13 cellular contexts compared by ENCODE assay signal in the genomic region with DNA sequence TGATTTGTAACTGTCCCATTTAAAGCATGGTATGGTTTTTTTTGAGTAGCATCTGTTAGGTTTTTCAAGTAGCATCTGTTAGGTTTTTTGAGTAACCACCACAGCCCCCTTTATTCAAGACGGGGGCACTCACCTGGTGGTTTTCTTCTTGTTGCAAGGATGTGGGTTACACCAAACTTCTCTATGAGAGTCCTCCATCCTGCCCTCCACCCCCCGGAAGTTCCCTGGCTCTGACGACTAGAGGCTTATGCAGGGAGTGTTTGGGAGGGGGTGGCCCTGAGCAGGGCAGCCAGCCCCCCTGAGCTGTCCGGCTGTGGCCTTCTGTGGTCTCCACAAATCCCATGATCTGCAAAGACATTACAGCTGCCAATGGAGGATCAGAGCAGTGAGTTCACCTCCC. TPM values are rescaled to one million over a fixed set of nuclear protein-coding genes. Genes with fewer than 3 reads are reported as not detected.
DNase-seq lines count a peak whose midpoint lies in the region; ATAC-seq and TF ChIP-seq lines count a peak whose summit lies in the region.
"Had no signal": no experiment of that assay in that cellular context is flagged by ENCODE, and none has a peak within 500 bp of the region (broad histone marks: within the 10 kb centered on the region; RNA-seq: fewer than 3 reads in every experiment).

No MANE protein-coding gene starts in this region.

- intact Hi-C loops in Calu3 (cut with micrococcal nuclease; ENCODE audit: unreplicated experiment): loop anchor here (5.0 kb wide), 1 partner anchor 37 kb away; the partner anchor contains the start of gene MTCL1

- BruUV-seq in Calu3 (replicated peaks; lab: Mats Ljungman, UMichigan): no TSS peak

- H3K4me2 ChIP-seq in BLaER1 treated with 17β-estradiol and CSF1 and Interleukin-3, amounts not matched to agents 10 nM and 100 nM: peak overlapping the region; percentile 60 to 87 (median 75)
- H3K4me2 ChIP-seq in fibroblast of lung (ENCODE audit: extremely low read depth, insufficient read depth, low read length): no peak overlapping the region

- H4K20me1 ChIP-seq in BLaER1 treated with 17β-estradiol and CSF1 and Interleukin-3, amounts not matched to agents 10 nM and 100 nM: peaks cover 0 to 32% (median 0%) of the 10 kb centered on the region in 11 experiments; a peak in 2 of 22 replicates
- H4K20me1 ChIP-seq in fibroblast of lung (ENCODE audit: control insufficient read depth, extremely low read depth, insufficient read depth, low read length): no peaks in the 10 kb centered on the region

- no peaks in the 10 kb centered on the region for H3K9me3 Mint-ChIP-seq in Calu3 (ENCODE audit: low read depth, unreplicated experiment)
- no peaks in the 10 kb centered on the region for H3K9me3 Mint-ChIP-seq in WTC11
- H3K9me3 Mint-ChIP-seq: nephron had no signal

- H3K4me1 Mint-ChIP-seq in Calu3 (ENCODE audit: low read depth, unreplicated experiment) (peaks cover 60% of the 10 kb centered on the region), WTC11 (peaks cover 4% of the 10 kb centered on the region)
- H3K4me1 Mint-ChIP-seq: nephron had no signal

- ATAC-seq in WTC11 (no peak), HG03565 (IDR thresholded peaks at IDR 0.05; ENCODE audit: unreplicated experiment) (no peak)

- peak overlapping the region in 9 of 11 experiments; percentile 50 to 77 (median 71); a peak in 18 of 22 replicates for H3K27ac ChIP-seq in BLaER1 treated with 17β-estradiol and CSF1 and Interleukin-3, amounts not matched to agents 10 nM and 100 nM
- H3K27ac ChIP-seq in fibroblast of lung (ENCODE audit: insufficient read depth, low read length): peak overlapping the region; percentile 48
- H3K27ac ChIP-seq: right atrium auricular region had no signal

- peaks cover 25 to 35% (median 32%) of the 10 kb centered on the region in 11 experiments for H3K9me3 ChIP-seq in BLaER1 treated with 17β-estradiol and CSF1 and Interleukin-3, amounts not matched to agents 10 nM and 100 nM (replicated peaks in 1 of 11)
- no peaks in the 10 kb centered on the region for H3K9me3 ChIP-seq in fibroblast of lung (ENCODE audit: control insufficient read depth, insufficient read depth, low read depth, low read length)
- H3K9me3 ChIP-seq: right atrium auricular region had no signal

- H3K4me3 Mint-ChIP-seq in Calu3 (ENCODE audit: low read depth, unreplicated experiment) (no peak overlapping the region), WTC11 (no peak overlapping the region)
- H3K4me3 Mint-ChIP-seq: nephron had no signal

- CTCF ChIA-PET in Calu3 (lab: Charles Lee): no interaction called here
- CTCF ChIA-PET in WTC11 (lab: Charles Lee): no interaction called here

- H3K27me3 ChIP-seq in BLaER1 treated with 17β-estradiol and CSF1 and Interleukin-3, amounts not matched to agents 10 nM and 100 nM: no peaks in the 10 kb centered on the region
- H3K27me3 ChIP-seq in fibroblast of lung (ENCODE audit: control insufficient read depth, insufficient read depth, low read length): no peaks in the 10 kb centered on the region
- H3K27me3 ChIP-seq: right atrium auricular region had no signal

- no peaks in the 10 kb centered on the region for H3K27me3 Mint-ChIP-seq in Calu3 (ENCODE audit: unreplicated experiment)
- no peaks in the 10 kb centered on the region for H3K27me3 Mint-ChIP-seq in WTC11 (ENCODE audit: low read depth)

- peaks cover 55 to 82% (median 71%) of the 10 kb centered on the region in 10 experiments for H3K4me1 ChIP-seq in BLaER1 treated with 17β-estradiol and CSF1 and Interleukin-3, amounts not matched to agents 10 nM and 100 nM
- peaks cover 8% of the 10 kb centered on the region for H3K4me1 ChIP-seq in fibroblast of lung (ENCODE audit: control insufficient read depth, extremely low read depth, insufficient read depth, low read length)
- H3K4me1 ChIP-seq: right atrium auricular region had no signal

- no peak overlapping the region for H2AFZ ChIP-seq in fibroblast of lung (ENCODE audit: low read length)

- POLR2A ChIA-PET in WTC11 (lab: Charles Lee): no interaction called here

- peaks cover 31% of the 10 kb centered on the region for H3K79me2 ChIP-seq in fibroblast of lung (ENCODE audit: control insufficient read depth, insufficient read depth, low read length)

- H3K9ac ChIP-seq in BLaER1 treated with 17β-estradiol and CSF1 and Interleukin-3, amounts not matched to agents 10 nM and 100 nM: peak overlapping the region in 4 of 11 experiments; percentile 21 to 59 (median 42); a peak in 8 of 22 replicates
- no peak overlapping the region for H3K9ac ChIP-seq in fibroblast of lung (ENCODE audit: insufficient read depth, low read length)

- peaks cover 52% of the 10 kb centered on the region for H3K36me3 Mint-ChIP-seq in Calu3 (ENCODE audit: insufficient read depth, unreplicated experiment)
- peaks cover 41% of the 10 kb centered on the region for H3K36me3 Mint-ChIP-seq in WTC11

- H3K27ac Mint-ChIP-seq in Calu3 (ENCODE audit: unreplicated experiment) (peak overlapping the region; percentile 67), WTC11 (no peak overlapping the region)
- H3K27ac Mint-ChIP-seq: nephron had no signal

- 0 out of 20 replicates have a peak overlapping the region, but pooled peaks of 1 of the 10 experiments have one; percentile 5 for H3K4me3 ChIP-seq in BLaER1 treated with 17β-estradiol and CSF1 and Interleukin-3, amounts not matched to agents 10 nM and 100 nM
- H3K4me3 ChIP-seq in fibroblast of lung (replicated peaks in 1 of 4; ENCODE audit: control extremely low read depth in 1 of 4, insufficient read depth in 1 of 4, low read depth in 3 of 4, low read length in 4 of 4): no peak overlapping the region
- H3K4me3 ChIP-seq: right atrium auricular region had no signal

- DNase-seq in Calu3 (no peak), T-helper 22 cell (ENCODE audit: low read depth) (peak; percentile 9), fibroblast of lung (ENCODE audit: low read depth in 2 of 2) (no peak), WTC11 (ENCODE audit: low spot score) (no peak), iPS-NIHi7 (ENCODE audit: extremely low spot score) (no peak)
- DNase-seq: activated CD4-positive, alpha-beta T cell treated with anti-CD3 and anti-CD28 coated beads for 1 hour; amygdala; cortex of kidney; NCI-H2107 had no signal

- no peak for TF ChIP-seq CTCF in Calu3 (IDR thresholded peaks at IDR 0.05; ENCODE audit: unreplicated experiment)
- no peak for TF ChIP-seq CTCF in fibroblast of lung (conservative IDR thresholded peaks at IDR 0.05 in 1 of 2, IDR thresholded peaks at IDR 0.05 in 1 of 2; ENCODE audit: low read depth in 1 of 2, low read length in 2 of 2)
- TF ChIP-seq CTCF in WTC11 (IDR thresholded peaks at IDR 0.05): no peak

- H3K36me3 ChIP-seq in BLaER1 treated with 17β-estradiol and CSF1 and Interleukin-3, amounts not matched to agents 10 nM and 100 nM: peaks cover 4 to 98% (median 35%) of the 10 kb centered on the region in 11 experiments; a peak in 17 of 22 replicates
- H3K36me3 ChIP-seq in fibroblast of lung (ENCODE audit: control insufficient read depth, insufficient read depth, low read length): peaks cover 11% of the 10 kb centered on the region
- H3K36me3 ChIP-seq: right atrium auricular region had no signal

TF ChIP-seq in WTC11, 78 proteins besides CTCF, POLR2A, EP300 and RAD21 (continues in another document):
- no peak for TF ChIP-seq AR (CRISPR knock-in tag; IDR thresholded peaks at IDR 0.05)

RNA-seq across cellular contexts. Expression of gene MTCL1, which starts 39.3 kb away (rescaled TPM):
- 297 and 314 TPM in 2 replicates for total RNA-seq in Calu3 (2022)
- 38.0 and 56.0 TPM in 2 replicates for total RNA-seq in fibroblast of lung
- polyA plus RNA-seq in fibroblast of lung: 31.0 and 35.0 TPM in 2 replicates
- 26.9 and 35.7 TPM in 2 replicates for polyA plus RNA-seq in fibroblast of lung (2012)
- polyA minus RNA-seq in fibroblast of lung (ENCODE audit: low replicate concordance): 30.9 and 31.1 TPM in 2 replicates
- total RNA-seq in WTC11 (2021): 50.0 to 64.3 TPM (median 52.9 TPM) in 3 replicates
